In the genomic region with DNA sequence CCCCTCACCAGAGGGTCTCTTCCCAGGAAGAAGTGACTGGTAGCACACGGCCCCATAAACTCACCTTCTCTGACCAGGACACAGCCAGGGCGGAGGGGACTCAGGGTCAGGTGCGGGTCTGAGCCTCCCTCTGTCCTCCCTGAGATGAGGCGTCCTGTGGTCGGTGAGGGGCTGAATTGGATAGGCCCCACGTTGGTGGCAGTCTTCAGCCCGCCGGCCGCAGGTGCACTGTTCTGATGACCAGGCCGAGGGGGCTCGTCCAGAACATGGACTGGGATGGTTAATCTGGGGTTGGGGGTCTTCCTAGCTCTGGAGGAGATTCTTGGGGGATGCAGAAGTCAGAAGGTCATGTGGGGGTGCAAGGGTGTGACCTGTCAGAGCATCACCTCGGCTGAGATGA, we compare ENCODE assay signal across 8 cellular contexts.
"Had no signal": no experiment of that assay in that cellular context is flagged by ENCODE, and none has a peak within 500 bp of the region (broad histone marks: within the 10 kb centered on the region; RNA-seq: fewer than 3 reads in every experiment).

No MANE protein-coding gene starts in this region.

- DNase-seq: GDM1, GF-D8 had no signal

- ATAC-seq: GM12878 had no signal

- FAIRE-seq: G401.6, GM12878, GM12891, GM12892, GM18507, GM19239 had no signal

- H3K4me3 ChIP-seq: GM12878 had no signal
